Comparison of ENCODE assay signal across 15 cellular contexts in the genomic region with DNA sequence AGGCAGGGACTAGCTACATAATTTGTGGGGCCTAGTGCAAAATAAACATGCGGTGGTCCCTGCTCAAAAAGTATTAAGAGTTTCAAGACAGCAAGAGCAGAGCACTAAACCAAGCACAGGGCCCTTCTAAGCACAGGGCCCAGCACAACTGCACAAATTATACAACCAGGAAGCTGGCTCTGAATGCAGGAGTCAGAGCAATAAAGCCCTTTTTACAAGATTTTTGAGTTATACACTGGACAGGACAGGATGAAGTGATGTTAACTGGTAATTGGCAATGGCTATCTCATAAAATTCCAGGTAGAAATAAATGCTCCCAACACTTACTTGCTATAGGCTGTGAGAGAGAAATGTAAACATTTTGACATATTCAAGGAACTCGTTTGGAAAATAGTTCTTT.
"Had no signal": no experiment of that assay in that cellular context is flagged by ENCODE, and none has a peak within 500 bp of the region (broad histone marks: within the 10 kb centered on the region; RNA-seq: fewer than 3 reads in every experiment).

No MANE protein-coding gene starts in this region.

- H3K9me3 Mint-ChIP-seq: activated naive CD4-positive, alpha-beta T cell treated with anti-CD3 and anti-CD28 coated beads for 36 hours; activated naive CD8-positive, alpha-beta T cell treated with anti-CD3 and anti-CD28 coated beads, Interleukin-2, amount 50 U/mL, for 24 hours; activated T-helper 2 cell treated with anti-CD3 and anti-CD28 coated beads, Interferon-gamma antibody, Interleukin-2, Interleukin-4, amounts not matched to agents 10 μg/mL and 5 μg/mL and 100 μg/mL, durations not matched to agents 14 hours and 24 hours and 36 hours; nephron had no signal

- H3K4me3 Mint-ChIP-seq: activated naive CD4-positive, alpha-beta T cell treated with anti-CD3 and anti-CD28 coated beads for 36 hours; activated naive CD8-positive, alpha-beta T cell treated with anti-CD3 and anti-CD28 coated beads, Interleukin-2, amount 50 U/mL, for 24 hours; nephron had no signal

- H3K27me3 ChIP-seq: dorsolateral prefrontal cortex, spleen had no signal

- H3K27ac ChIP-seq: dorsolateral prefrontal cortex, spleen had no signal

- ATAC-seq: activated CD4-positive, CD25-positive, alpha-beta regulatory T cell treated with anti-CD3 and anti-CD28 coated beads, Interleukin-2, amount 50 U/mL, for 24 hours; activated naive CD8-positive, alpha-beta T cell treated with anti-CD3 and anti-CD28 coated beads, Interleukin-2, amount 50 U/mL, for 24 hours; left lobe of liver; sciatic nerve had no signal

- H3K9me3 ChIP-seq: spleen had no signal

- H3K27me3 Mint-ChIP-seq: activated naive CD8-positive, alpha-beta T cell treated with anti-CD3 and anti-CD28 coated beads, Interleukin-2, amount 50 U/mL, for 24 hours had no signal

- H3K27ac Mint-ChIP-seq: activated naive CD4-positive, alpha-beta T cell treated with anti-CD3 and anti-CD28 coated beads for 36 hours; activated naive CD8-positive, alpha-beta T cell treated with anti-CD3 and anti-CD28 coated beads, Interleukin-2, amount 50 U/mL, for 24 hours; activated T-helper 2 cell treated with anti-CD3 and anti-CD28 coated beads, Interferon-gamma antibody, Interleukin-2, Interleukin-4, amounts not matched to agents 10 μg/mL and 5 μg/mL and 100 μg/mL, durations not matched to agents 14 hours and 24 hours and 36 hours had no signal

- H3K4me3 ChIP-seq: dorsolateral prefrontal cortex, spleen had no signal

- DNase-seq: activated CD4-positive, alpha-beta T cell treated with anti-CD3 and anti-CD28 coated beads, Interleukin-2, amount 50 U/mL, for 1 hour; activated naive CD4-positive, alpha-beta T cell treated with anti-CD3 and anti-CD28 coated beads for 36 hours; activated naive CD8-positive, alpha-beta T cell treated with anti-CD3 and anti-CD28 coated beads, Interleukin-2, amount 50 U/mL, for 24 hours; activated T-cell treated with anti-CD3 and anti-CD28 coated beads for 4 hours; aorta; dorsolateral prefrontal cortex; islet precursor cell; spleen; stimulated activated CD4-positive, alpha-beta T cell treated with anti-CD3 and anti-CD28 coated beads, Interleukin-1b, Interleukin-23, amount 100 ng/mL, for 48 hours; T-helper 2 cell had no signal
